Comparison of ENCODE assay signal across 7 cellular contexts in genomic region chr10:124192664-124193308, GRCh38.
DNase-seq lines count a peak whose midpoint lies in the region; ATAC-seq, FAIRE-seq and TF ChIP-seq lines count a peak whose summit lies in the region.
"Not testable (repeated sequence)": the region's sequence is repeated elsewhere in the genome, so short reads cannot be mapped to it uniquely, and the experiment has no call there.

No MANE protein-coding gene starts in this region.

- H3K79me2 ChIP-seq in DND-41 (ENCODE audit: insufficient read depth, low read length); MM.1S (ENCODE audit: low read length); PC-9 (ENCODE audit: low read depth); K562 (ENCODE audit: control insufficient read depth, insufficient read depth, low read length): not testable (repeated sequence)

- H3K9me3 ChIP-seq in DND-41 (ENCODE audit: insufficient read depth, low read length, severe bottlenecking); MM.1S (replicated peaks; ENCODE audit: insufficient read depth, low read length); PC-9 (ENCODE audit: insufficient read depth, low read depth); K562 (replicated peaks; ENCODE audit: control insufficient read depth, insufficient read depth, low read depth, low read length): not testable (repeated sequence)

- intact Hi-C loops in PC-9 (cut with micrococcal nuclease; ENCODE audit: unreplicated experiment); K562 (cut with micrococcal nuclease): not testable (repeated sequence)

- H3F3A ChIP-seq in MM.1S (ENCODE audit: insufficient read depth, low read length); PC-9 (ENCODE audit: insufficient read depth, low read depth): not testable (repeated sequence)

- H3K9ac ChIP-seq in DND-41 (ENCODE audit: low read depth, low read length); MM.1S (ENCODE audit: low read length); K562 (ENCODE audit: insufficient read depth in 1 of 2, low read depth in 2 of 2, low read length in 2 of 2): not testable (repeated sequence)

- ATAC-seq in DND-41 (ENCODE audit: insufficient read depth, low read depth); K562: not testable (repeated sequence)

- not testable (repeated sequence) for H3K9me1 ChIP-seq in K562 (ENCODE audit: control insufficient read depth, insufficient read depth, low read length)

- POLR2A ChIA-PET in PC-9 (lab: Charles Lee; ENCODE audit: unreplicated experiment); K562 (lab: Yijun Ruan, JAX): not testable (repeated sequence)

- H3K9me2 ChIP-seq in MM.1S (replicated peaks; ENCODE audit: insufficient read depth, low read length); PC-9 (ENCODE audit: insufficient read depth): not testable (repeated sequence)

- H3K4me1 Mint-ChIP-seq in nephron progenitor cell: peaks cover 17% of the 10 kb centered on the region

- not testable (repeated sequence) for H2AFZ ChIP-seq in DND-41 (ENCODE audit: low read depth, low read length); MM.1S (ENCODE audit: low read length); PC-9; K562 (ENCODE audit: low read depth, low read length)

- not testable (repeated sequence) for H3K36me3 Mint-ChIP-seq in nephron progenitor cell (ENCODE audit: low read depth)

- TF ChIP-seq RAD21 in K562 (CRISPR knock-in tag; conservative IDR thresholded peaks at IDR 0.05 in 1 of 2, IDR thresholded peaks at IDR 0.05 in 1 of 2): not testable (repeated sequence)

- not testable (repeated sequence) for H3K27me3 ChIP-seq in DND-41 (ENCODE audit: insufficient read depth, low read length, poor library complexity); MM.1S (replicated peaks; ENCODE audit: insufficient read depth, low read length); PC-9 (ENCODE audit: insufficient read depth, low read depth); K562 (ENCODE audit: control insufficient read depth in 2 of 2, insufficient read depth in 2 of 2, low read length in 2 of 2)

- H3K27me3 Mint-ChIP-seq in nephron progenitor cell (ENCODE audit: low read depth, poor library complexity): not testable (repeated sequence)

- not testable (repeated sequence) for H3K36me3 ChIP-seq in DND-41 (ENCODE audit: insufficient read depth, low read length); MM.1S (replicated peaks; ENCODE audit: insufficient read depth, low read length); PC-9 (ENCODE audit: low read depth); K562 (ENCODE audit: control insufficient read depth, insufficient read depth, low read length)

- peaks cover 33% of the 10 kb centered on the region for H3K9me3 Mint-ChIP-seq in nephron progenitor cell

- in situ Hi-C loops in GM13976 (cut with MboI; ENCODE audit: low sequenced_read_pairs, unreplicated experiment); K562 (cut with MboI): not testable (repeated sequence)

- H3K4me3 ChIP-seq in DND-41 (ENCODE audit: low read depth in 1 of 2, low read length in 2 of 2); MM.1S (ENCODE audit: low read length); PC-9; K562; fibroblast of the aortic adventitia (ENCODE audit: low read depth, low read length): not testable (repeated sequence)

- not testable (repeated sequence) for H3K4me1 ChIP-seq in DND-41 (ENCODE audit: insufficient read depth, low read length); MM.1S (ENCODE audit: low read length); PC-9 (replicated peaks; ENCODE audit: insufficient read depth); K562 (replicated peaks in 1 of 2; ENCODE audit: control insufficient read depth in 2 of 2, insufficient read depth in 2 of 2, low read length in 2 of 2)

- TF ChIP-seq CTCF in DND-41 (IDR thresholded peaks at IDR 0.05; ENCODE audit: borderline replicate concordance, extremely low read depth, low read length, poor library complexity, severe bottlenecking) (peak; percentile 41), GM13976 (IDR thresholded peaks at IDR 0.05; ENCODE audit: borderline replicate concordance, control extremely low read depth, extremely low read depth, insufficient read depth, missing control alignments) (peak; percentile 29), MM.1S (IDR thresholded peaks at IDR 0.05; ENCODE audit: low read length) (peak; percentile 22; the same call in 1 of the 2 replicates), PC-9 (conservative IDR thresholded peaks at IDR 0.05) (peak; percentile 47; the same call in 1 of the 2 replicates), K562 (IDR thresholded peaks at IDR 0.05 in 2 of 3, conservative IDR thresholded peaks at IDR 0.05 in 1 of 3; ENCODE audit: insufficient read depth in 2 of 3, low read depth in 1 of 3, low read length in 3 of 3) (peak; percentile 22 to 72 (median 29); a peak in 4 of 6 replicates), fibroblast of the aortic adventitia (IDR thresholded peaks at IDR 0.05; ENCODE audit: insufficient read depth, low read length) (peak; percentile 0), nephron progenitor cell (IDR thresholded peaks at IDR 0.05) (peak; percentile 8)

- H4K20me1 ChIP-seq in DND-41 (ENCODE audit: insufficient read depth, low read length); MM.1S (ENCODE audit: insufficient read depth, low read length); PC-9 (ENCODE audit: insufficient read depth); K562 (replicated peaks; ENCODE audit: control insufficient read depth, insufficient read depth, low read length): not testable (repeated sequence)

- TF ChIP-seq POLR2A in K562 (conservative IDR thresholded peaks at IDR 0.05): not testable (repeated sequence)

- WGBS in K562 (ENCODE audit: insufficient coverage, low coverage, missing lambda C conversion rate): 6% methylated on average over 4 of the region's 5 CpGs

- TF ChIP-seq EP300 in K562 (IDR thresholded peaks at IDR 0.05; ENCODE audit: low read length): not testable (repeated sequence)

- H3K4me3 Mint-ChIP-seq in nephron progenitor cell: not testable (repeated sequence)

- CTCF ChIA-PET in PC-9 (lab: Charles Lee); K562 (lab: Yijun Ruan, JAX; ENCODE audit: low intra/inter-chr PET ratio): not testable (repeated sequence)

- not testable (repeated sequence) for H3K27ac Mint-ChIP-seq in nephron progenitor cell

- not testable (repeated sequence) for H3K4me2 ChIP-seq in DND-41 (ENCODE audit: insufficient read depth, low read length); MM.1S (ENCODE audit: low read depth, low read length); PC-9; K562 (ENCODE audit: insufficient read depth, low read length)

- not testable (repeated sequence) for BruUV-seq in PC-9 (replicated peaks; lab: Mats Ljungman, UMichigan); K562 (replicated peaks; lab: Mats Ljungman, UMichigan)

- H3K27ac ChIP-seq in DND-41 (ENCODE audit: low read length); MM.1S (ENCODE audit: low read length); PC-9; K562 (ENCODE audit: extremely low read depth, low read depth, low read length): not testable (repeated sequence)

- DNase-seq in DND-41; GM13976 (ENCODE audit: low spot score); MM.1S; PC-9; K562 (ENCODE audit: extremely low read depth in 1 of 4, low spot score in 3 of 4); fibroblast of the aortic adventitia (ENCODE audit: low read depth); nephron progenitor cell: not testable (repeated sequence)

- FAIRE-seq in K562 (lab: Jason Lieb, UNC): not testable (repeated sequence)
